27 cellular contexts compared by ENCODE assay signal in genomic region chr1:49339043-49339442, GRCh38.
DNase-seq lines count a peak whose midpoint lies in the region; ATAC-seq and TF ChIP-seq lines count a peak whose summit lies in the region.
"Had no signal": no experiment of that assay in that cellular context is flagged by ENCODE, and none has a peak within 500 bp of the region (broad histone marks: within the 10 kb centered on the region; RNA-seq: fewer than 3 reads in every experiment).

No MANE protein-coding gene starts in this region.

- CTCF ChIA-PET in SK-N-SH (lab: Yijun Ruan, JAX), result interaction anchor here (1.0 kb wide), 1 partner anchor 15 kb away, joined by 3 read pairs; no protein-coding TSS in a partner anchor

- H3K27me3 ChIP-seq in SK-N-SH (ENCODE audit: insufficient read depth), result no peaks in the 10 kb centered on the region
- H3K27me3 ChIP-seq: BE2C; BLaER1; BLaER1 treated with 17β-estradiol and CSF1 and Interleukin-3, amounts not matched to agents 10 nM and 100 nM had no signal

- H3K4me3 ChIP-seq in SK-N-SH (ENCODE audit: low read depth in 2 of 2, low read length in 1 of 2), result no peak overlapping the region
- H3K4me3 ChIP-seq: A549; BLaER1; BLaER1 treated with 17β-estradiol and CSF1 and Interleukin-3, amounts not matched to agents 10 nM and 100 nM had no signal

- H3K9me2 ChIP-seq in SK-N-SH, result no peaks in the 10 kb centered on the region

- H4K20me1 ChIP-seq in SK-N-SH (ENCODE audit: insufficient read depth), result no peaks in the 10 kb centered on the region
- H4K20me1 ChIP-seq: BLaER1; BLaER1 treated with 17β-estradiol and CSF1 and Interleukin-3, amounts not matched to agents 10 nM and 100 nM had no signal

- no peak overlapping the region for H3K27ac ChIP-seq in SK-N-SH (ENCODE audit: low read depth in 2 of 2, low read length in 1 of 2)
- H3K27ac ChIP-seq: 22Rv1; A549; BLaER1; BLaER1 treated with 17β-estradiol and CSF1 and Interleukin-3, amounts not matched to agents 10 nM and 100 nM; C4-2B had no signal

- H3F3A ChIP-seq in SK-N-SH (replicated peaks; ENCODE audit: insufficient read depth), result no peaks in the 10 kb centered on the region

- H3K9me3 ChIP-seq in SK-N-SH, result no peaks in the 10 kb centered on the region
- H3K9me3 ChIP-seq: A549; BE2C; BLaER1; BLaER1 treated with 17β-estradiol and CSF1 and Interleukin-3, amounts not matched to agents 10 nM and 100 nM had no signal

- no peaks in the 10 kb centered on the region; a peak in 1 of 4 replicates for H3K4me1 ChIP-seq in SK-N-SH (ENCODE audit: control insufficient read depth in 1 of 2, insufficient read depth in 2 of 2, low read depth in 1 of 2, low read length in 1 of 2)
- H3K4me1 ChIP-seq: A549; BE2C; BLaER1; BLaER1 treated with 17β-estradiol and CSF1 and Interleukin-3, amounts not matched to agents 10 nM and 100 nM had no signal

- POLR2A ChIA-PET in SK-N-SH (lab: Yijun Ruan, JAX), result no interaction called here

- no peak for TF ChIP-seq EP300 in SK-N-SH (IDR thresholded peaks at IDR 0.05; ENCODE audit: borderline replicate concordance in 1 of 2, low read depth in 1 of 2, low read length in 1 of 2)

- WGBS in SK-N-SH (ENCODE audit: low lambda C conversion rate), result 55% methylated on average over 4 of the region's 4 CpGs

- H3K79me2 ChIP-seq in SK-N-SH (ENCODE audit: insufficient read depth), result no peaks in the 10 kb centered on the region

- H2AFZ ChIP-seq in SK-N-SH (ENCODE audit: low read depth), result no peak overlapping the region

- no peak overlapping the region for H3K9ac ChIP-seq in SK-N-SH
- H3K9ac ChIP-seq: BLaER1; BLaER1 treated with 17β-estradiol and CSF1 and Interleukin-3, amounts not matched to agents 10 nM and 100 nM had no signal

- no peak for TF ChIP-seq RAD21 in SK-N-SH (IDR thresholded peaks at IDR 0.05; ENCODE audit: low read length)

- H3K4me2 ChIP-seq in SK-N-SH, result no peak overlapping the region
- H3K4me2 ChIP-seq: A549; BLaER1; BLaER1 treated with 17β-estradiol and CSF1 and Interleukin-3, amounts not matched to agents 10 nM and 100 nM had no signal

- TF ChIP-seq CTCF in SK-N-SH (IDR thresholded peaks at IDR 0.05), result no peak

- DNase-seq in SK-N-SH, result no peak
- DNase-seq: 8988T; ACHN; AML-193; BE2C; C1 segment of cervical spinal cord; Caco-2; Calu3; CD4-positive, alpha-beta memory T cell; CD4-positive, alpha-beta T cell; CD4-positive, CD25-positive, alpha-beta regulatory T cell; CD8-positive, alpha-beta memory T cell; CD8-positive, alpha-beta T cell; COR-L47; DMS 273 treated with DMSO at 0.1 percent for 48 hours; DMS153; DMS53; DMS79; DMS79 treated with DMSO at 0.1 percent for 48 hours; DND-41; EL had no signal

- ATAC-seq in SK-N-SH treated with all-trans-retinoic acid at 6 μM for 48 hours, result peak; percentile 28; the same call in 1 of the 3 replicates
- ATAC-seq: A549; CD8-positive, alpha-beta T cell had no signal

- no peaks in the 10 kb centered on the region for H3K36me3 ChIP-seq in SK-N-SH (replicated peaks in 1 of 2; ENCODE audit: control insufficient read depth in 1 of 2, insufficient read depth in 2 of 2, low read length in 1 of 2)
- H3K36me3 ChIP-seq: BE2C; BLaER1; BLaER1 treated with 17β-estradiol and CSF1 and Interleukin-3, amounts not matched to agents 10 nM and 100 nM had no signal

TF ChIP-seq in SK-N-SH treated with all-trans-retinoic acid at 6 μM for 48 hours, 23 proteins besides CTCF, POLR2A, EP300 and RAD21:
- TF ChIP-seq TSHZ2 (CRISPR knock-in tag; IDR thresholded peaks at IDR 0.05), result no peak
- no peak for TF ChIP-seq ARNTL (CRISPR knock-in tag; IDR thresholded peaks at IDR 0.05; ENCODE audit: borderline replicate concordance, low read depth)
- no peak for TF ChIP-seq ESRRG (CRISPR knock-in tag; IDR thresholded peaks at IDR 0.05)
- no peak for TF ChIP-seq OSR1 (CRISPR knock-in tag; IDR thresholded peaks at IDR 0.05)
- TF ChIP-seq RARB (CRISPR knock-in tag; IDR thresholded peaks at IDR 0.05), result no peak
- peak; percentile 94 for TF ChIP-seq ISL1 (CRISPR knock-in tag; IDR thresholded peaks at IDR 0.05)

TF ChIP-seq in SK-N-SH, 30 proteins besides CTCF, POLR2A, EP300 and RAD21:
- TF ChIP-seq EZH2phosphoT487 (IDR thresholded peaks at IDR 0.05; ENCODE audit: borderline replicate concordance, low read depth) (no peak), FOSL2 (IDR thresholded peaks at IDR 0.05; ENCODE audit: borderline replicate concordance, low read depth) (no peak), MXI1 (IDR thresholded peaks at IDR 0.05; ENCODE audit: low read depth, low read length) (no peak)
